ENCODE assay signal across 8 cellular contexts in genomic region chr2:177165103-177165583, GRCh38. TPM values are rescaled to one million over a fixed set of nuclear protein-coding genes. Genes with fewer than 3 reads are reported as not detected.
DNase-seq lines count a peak whose midpoint lies in the region; ATAC-seq, FAIRE-seq and TF ChIP-seq lines count a peak whose summit lies in the region.

No MANE protein-coding gene starts in this region.

- WGBS in pancreas, 2 donors: 6 to 12% methylated on average over 8 of the region's 8 CpGs

- H3K27ac ChIP-seq in HEK293 (ENCODE audit: extremely low read depth, low read depth, low read length) (peak overlapping the region; percentile 26; the same call in 1 of the 2 replicates), pancreas (peak overlapping the region; percentile 31 to 77 (median 56))

- ATAC-seq in pancreas: peak; percentile 51 to 80 (median 72)
- ATAC-seq in HG03280 (IDR thresholded peaks at IDR 0.05; ENCODE audit: unreplicated experiment): no peak
- no peak for ATAC-seq in HG03565 (IDR thresholded peaks at IDR 0.05; ENCODE audit: unreplicated experiment)

- H3K9me3 ChIP-seq in HEK293 (ENCODE audit: control insufficient read depth, insufficient read depth, low read depth, low read length): no peaks in the 10 kb centered on the region
- no peaks in the 10 kb centered on the region for H3K9me3 ChIP-seq in pancreas

- no peaks in the 10 kb centered on the region for H3K27me3 ChIP-seq in pancreas

- POLR2A ChIA-PET in HEK293 (lab: Yijun Ruan, JAX): interaction anchor here (0.7 to 1.9 kb wide), 5 partner anchors 30 to 100 kb away, joined by 3 to 9 read pairs (median 4); partner anchors contain the start of gene NFE2L2

- H3K36me3 ChIP-seq in HEK293 (ENCODE audit: control insufficient read depth in 2 of 2, insufficient read depth in 1 of 2, low read length in 2 of 2): no peaks in the 10 kb centered on the region
- no peaks in the 10 kb centered on the region for H3K36me3 ChIP-seq in pancreas

- CTCF ChIA-PET in HEK293 (lab: Yijun Ruan, JAX): interaction anchor here (0.6 to 4.4 kb wide), 66 partner anchors 9 to 1566 kb away, joined by 3 to 115 read pairs (median 6); partner anchors contain the start of genes HNRNPA3 and NFE2L2

- no peak for FAIRE-seq in pancreas (lab: Jason Lieb, UNC)

- H3K4me3 ChIP-seq in HEK293 (ENCODE audit: low read depth, low read length) (peak overlapping the region; percentile 6), pancreas (peak overlapping the region in 3 of 4 donors; percentile 1 to 35 (median 31))

- TF ChIP-seq POLR2A in Raji (IDR thresholded peaks at IDR 0.05; ENCODE audit: insufficient read depth, low read depth, low read length): 0 out of 2 replicates have a peak, but pooled peaks have one; percentile 24

- DNase-seq in AG08395 (ENCODE audit: low spot score) (peak; percentile 31), fibroblast of peridontal ligament (ENCODE audit: extremely low read depth) (peak; percentile 67), pancreas (peak in 3 of 6 donors; percentile 17 to 43 (median 27)), iPS-NIHi7 (ENCODE audit: extremely low spot score) (no peak)

- TF ChIP-seq CTCF in HEK293 (tag by site-specific recombination; IDR thresholded peaks at IDR 0.05) (no peak), pancreas (IDR thresholded peaks at IDR 0.05) (no peak)

- intact Hi-C loops in pancreas (cut with DNase I): loop anchor here in 2 of 3 donors (5.0 to 10.0 kb wide), 3 partner anchors 100 to 162 kb away; partner anchors contain the start of gene NFE2L2 (in 1 of the 2)

- H3K4me1 ChIP-seq in HEK293 (ENCODE audit: control insufficient read depth, insufficient read depth, low read length) (peaks cover 9% of the 10 kb centered on the region), pancreas (peaks cover 8 to 15% (median 14%) of the 10 kb centered on the region in 3 donors)

TF ChIP-seq in HEK293, 187 proteins besides CTCF, POLR2A, EP300 and RAD21:
- TF ChIP-seq PRDM10 (tag by site-specific recombination; IDR thresholded peaks at IDR 0.05) (peak; percentile 44; the same call in 1 of the 2 replicates), ZNF335 (tag by site-specific recombination; conservative IDR thresholded peaks at IDR 0.05) (peak; percentile 31; the same call in 1 of the 2 replicates), KLF9 (tag by site-specific recombination; IDR thresholded peaks at IDR 0.05; ENCODE audit: low read depth) (no peak), PRDM1 (tag by site-specific recombination; IDR thresholded peaks at IDR 0.05) (peak; percentile 74), ZNF362 (tag by site-specific recombination; IDR thresholded peaks at IDR 0.05) (no peak), ZSCAN30 (tag by site-specific recombination; IDR thresholded peaks at IDR 0.05) (peak; percentile 64; the same call in 1 of the 2 replicates), FEZF1 (tag by site-specific recombination; IDR thresholded peaks at IDR 0.05) (peak; percentile 84)

RNA-seq across cellular contexts. Expression of gene HNRNPA3, which starts 47.5 kb away (rescaled TPM):
- total RNA-seq in pancreas: 10 to 100 TPM; 30.3 to 79.1 (median 65.3) TPM
- polyA plus RNA-seq in pancreas: 10 to 100 TPM; 87.9 to 96.8 TPM

Comparison
In these comparisons a context has a peak if more than half of its experiments do, and no peak if none do; other contexts are left out.
1. ATAC-seq: peak in pancreas (4 of 4); none in HG03280 (single experiment) and HG03565 (single experiment).